8 cellular contexts compared by ENCODE assay signal in the genomic region with DNA sequence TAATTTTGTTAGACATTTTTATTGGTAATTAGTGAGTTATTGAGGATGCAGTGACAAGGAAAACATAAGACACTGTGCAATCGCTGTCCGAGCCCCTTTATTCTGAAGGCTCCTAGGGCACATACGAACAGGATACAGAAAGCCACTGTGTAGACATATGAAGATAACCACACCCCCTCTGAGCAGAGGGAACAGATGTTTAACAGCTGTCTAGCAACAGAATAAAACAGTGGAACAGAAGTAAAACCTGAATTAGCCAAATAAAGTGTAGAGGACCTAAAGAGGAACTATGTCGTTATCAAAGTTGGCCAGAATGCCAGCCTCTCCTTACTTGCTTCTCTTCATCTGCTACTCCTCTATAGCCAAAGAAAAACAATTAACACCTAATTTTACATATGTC. TPM values are rescaled to one million over a fixed set of nuclear protein-coding genes. Genes with fewer than 3 reads are reported as not detected.
A peak's percentile ranks its signal among the peaks of the same experiment; 100 is the strongest.
DNase-seq lines count a peak whose midpoint lies in the region; ATAC-seq and TF ChIP-seq lines count a peak whose summit lies in the region.

No MANE protein-coding gene starts in this region.

- TF ChIP-seq CTCF in CD14-positive monocyte (IDR thresholded peaks at IDR 0.05) (no peak), fibroblast of the aortic adventitia (IDR thresholded peaks at IDR 0.05; ENCODE audit: insufficient read depth, low read length) (no peak)

- no peak for DNase-seq in CD14-positive monocyte (ENCODE audit: low spot score)
- DNase-seq in NAMALWA (ENCODE audit: low spot score) = peak; percentile 92
- peak; percentile 70 for DNase-seq in fibroblast of the aortic adventitia (ENCODE audit: low read depth)
- no peak for DNase-seq in stimulated activated effector memory CD8-positive, alpha-beta T cell treated with anti-CD3 and anti-CD28 coated beads, Interleukin-12 subunit alpha, Interleukin-12 subunit beta, amount 100 ng/mL, for 72 hours (ENCODE audit: low spot score in 2 of 2)
- DNase-seq in iPS-NIHi11 (ENCODE audit: low spot score) = no peak
- DNase-seq in glomerular visceral epithelial cell (ENCODE audit: extremely low spot score) = no peak
- no peak for DNase-seq in NCI-H1417 treated with DMSO at 0.1 percent for 48 hours (lab: John Stamatoyannopoulos, UW)

- peak; percentile 62 for ATAC-seq in GM21447 (IDR thresholded peaks at IDR 0.05; ENCODE audit: unreplicated experiment)
- peak; percentile 57 for ATAC-seq in stimulated activated effector memory CD8-positive, alpha-beta T cell treated with anti-CD3 and anti-CD28 coated beads, Interleukin-12 subunit alpha, Interleukin-12 subunit beta, amount 100 ng/mL, for 72 hours

- H3K36me3 Mint-ChIP-seq in CD14-positive monocyte = peaks cover 5 to 6% of the 10 kb centered on the region in 2 donors
- no peaks in the 10 kb centered on the region for H3K36me3 Mint-ChIP-seq in stimulated activated effector memory CD8-positive, alpha-beta T cell treated with anti-CD3 and anti-CD28 coated beads, Interleukin-12 subunit alpha, Interleukin-12 subunit beta, amount 100 ng/mL, for 72 hours

- intact Hi-C loops in CD14-positive monocyte (cut with micrococcal nuclease) = no loop called here

- H3K4me3 Mint-ChIP-seq in CD14-positive monocyte = peak overlapping the region; percentile 6 to 65
- peak overlapping the region; percentile 24 for H3K4me3 Mint-ChIP-seq in stimulated activated effector memory CD8-positive, alpha-beta T cell treated with anti-CD3 and anti-CD28 coated beads, Interleukin-12 subunit alpha, Interleukin-12 subunit beta, amount 100 ng/mL, for 72 hours

- H3K27me3 Mint-ChIP-seq in CD14-positive monocyte (ENCODE audit: low read depth in 3 of 3) = peaks cover 8 to 16% (median 16%) of the 10 kb centered on the region in 3 donors

- peaks cover 0 to 3% (median 0%) of the 10 kb centered on the region in 7 donors for H3K9me3 Mint-ChIP-seq in CD14-positive monocyte
- H3K9me3 Mint-ChIP-seq in stimulated activated effector memory CD8-positive, alpha-beta T cell treated with anti-CD3 and anti-CD28 coated beads, Interleukin-12 subunit alpha, Interleukin-12 subunit beta, amount 100 ng/mL, for 72 hours = no peaks in the 10 kb centered on the region

- peaks cover 55% of the 10 kb centered on the region for H3K4me1 Mint-ChIP-seq in CD14-positive monocyte
- H3K4me1 Mint-ChIP-seq in stimulated activated effector memory CD8-positive, alpha-beta T cell treated with anti-CD3 and anti-CD28 coated beads, Interleukin-12 subunit alpha, Interleukin-12 subunit beta, amount 100 ng/mL, for 72 hours = peaks cover 43% of the 10 kb centered on the region

- H3K4me3 ChIP-seq in fibroblast of the aortic adventitia (ENCODE audit: low read depth, low read length) = peak overlapping the region; percentile 35

- H3K27ac Mint-ChIP-seq in CD14-positive monocyte = peak overlapping the region in 3 of 7 donors; percentile 14 to 59 (median 25)
- H3K27ac Mint-ChIP-seq in stimulated activated effector memory CD8-positive, alpha-beta T cell treated with anti-CD3 and anti-CD28 coated beads, Interleukin-12 subunit alpha, Interleukin-12 subunit beta, amount 100 ng/mL, for 72 hours = no peak overlapping the region

RNA-seq across cellular contexts. Expression of gene CYTH3, which starts 43.6 kb away (rescaled TPM):
- polyA plus RNA-seq in CD14-positive monocyte = 1 to 10 TPM; 1.3 to 1.4 TPM
- 27.1 and 28.2 TPM in 2 replicates for total RNA-seq in fibroblast of the aortic adventitia (ENCODE audit: low replicate concordance)

Comparison
In these comparisons a context has a peak if more than half of its experiments do, and no peak if none do; other contexts are left out.
1. DNase-seq: peak in NAMALWA (single experiment) and fibroblast of the aortic adventitia (single experiment); none in CD14-positive monocyte (single experiment), stimulated activated effector memory CD8-positive, alpha-beta T cell treated with anti-CD3 and anti-CD28 coated beads, Interleukin-12 subunit alpha, Interleukin-12 subunit beta, amount 100 ng/mL, for 72 hours (0 of 2), iPS-NIHi11 (single experiment), glomerular visceral epithelial cell (single experiment) and NCI-H1417 treated with DMSO at 0.1 percent for 48 hours (single experiment).